In the genomic region with DNA sequence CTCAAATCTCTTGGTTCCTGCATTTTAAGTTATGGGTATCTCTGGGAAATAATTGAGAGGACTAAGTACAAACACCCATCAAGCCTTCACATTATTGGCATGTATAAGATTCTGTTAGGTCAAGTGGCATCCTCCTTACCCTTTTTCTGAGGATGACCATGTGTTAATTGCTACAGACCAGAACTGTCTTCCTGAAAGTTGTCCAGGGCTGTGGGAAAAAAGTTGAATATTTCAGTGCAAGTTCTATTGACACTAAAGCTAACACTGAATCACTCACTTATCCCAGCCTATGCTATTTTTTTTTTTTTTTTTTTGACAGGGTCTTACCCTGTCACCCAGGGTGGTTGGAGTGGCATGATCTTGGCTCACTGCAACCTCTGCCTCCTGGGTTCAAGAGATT, we compare ENCODE assay signal across 15 cellular contexts.
DNase-seq lines count a peak whose midpoint lies in the region; ATAC-seq, FAIRE-seq and TF ChIP-seq lines count a peak whose summit lies in the region.
"Had no signal": no experiment of that assay in that cellular context is flagged by ENCODE, and none has a peak within 500 bp of the region (broad histone marks: within the 10 kb centered on the region; RNA-seq: fewer than 3 reads in every experiment).

No MANE protein-coding gene starts in this region.

- in situ Hi-C loops in brain microvascular endothelial cell (cut with HindIII; ENCODE audit: low pct_ligation_motif_present, low sequenced_read_pairs), result loop anchor here (25.0 kb wide), 1 partner anchor 147 kb away; no protein-coding TSS in a partner anchor

- TF ChIP-seq CTCF in A549 (IDR thresholded peaks at IDR 0.05) (no peak), HFFc6 (IDR thresholded peaks at IDR 0.05) (no peak), brain microvascular endothelial cell (IDR thresholded peaks at IDR 0.05; ENCODE audit: low read depth, low read length, missing control alignments) (no peak)

- H3K27me3 ChIP-seq in brain microvascular endothelial cell (replicated peaks), result no peaks in the 10 kb centered on the region
- H3K27me3 ChIP-seq: testis had no signal

- H3K4me3 ChIP-seq in A549 (no peak overlapping the region), brain microvascular endothelial cell (ENCODE audit: low read depth, low read length) (no peak overlapping the region), mesodermal cell (ENCODE audit: extremely low read depth, insufficient read depth, low read length, poor library complexity, severe bottlenecking) (no peak overlapping the region)
- H3K4me3 ChIP-seq: testis had no signal

- no peak for DNase-seq in A549 (ENCODE audit: low read depth in 1 of 2, low spot score in 1 of 2)
- DNase-seq in HFFc6, result peak; percentile 35
- no peak for DNase-seq in brain microvascular endothelial cell
- DNase-seq in LoVo (ENCODE audit: low spot score), result no peak
- DNase-seq in naive thymus-derived CD8-positive, alpha-beta T cell, result no peak
- DNase-seq in Ammon's horn (ENCODE audit: low spot score), result no peak
- DNase-seq: activated gamma-delta T cell, caudate nucleus, DMS153, NCI-H2029 treated with DMSO at 0.1 percent for 48 hours, small intestine, T-helper 17 cell, testis had no signal

- ATAC-seq in A549 (no peak), HG02623 (IDR thresholded peaks at IDR 0.05; ENCODE audit: unreplicated experiment) (no peak)
- no peak for ATAC-seq in naive thymus-derived CD8-positive, alpha-beta T cell
- ATAC-seq: T-helper 17 cell had no signal

- H3K4me1 Mint-ChIP-seq in HFFc6 (ENCODE audit: low read depth), result peaks cover 96% of the 10 kb centered on the region
- H3K4me1 Mint-ChIP-seq in naive thymus-derived CD8-positive, alpha-beta T cell, result peaks cover 20 to 53% (median 27%) of the 10 kb centered on the region in 4 donors

- TF ChIP-seq POLR2A in A549 (IDR thresholded peaks at IDR 0.05; ENCODE audit: low read length), result no peak

- no peak for TF ChIP-seq RAD21 in A549 (conservative IDR thresholded peaks at IDR 0.05 in 1 of 2, IDR thresholded peaks at IDR 0.05 in 1 of 2)

- no peak for FAIRE-seq in A549 (lab: Jason Lieb, UNC)
- FAIRE-seq: small intestine had no signal

- peak overlapping the region; percentile 96 for H3K27ac Mint-ChIP-seq in HFFc6
- H3K27ac Mint-ChIP-seq in naive thymus-derived CD8-positive, alpha-beta T cell, result no peak overlapping the region
- H3K27ac Mint-ChIP-seq: T-helper 17 cell had no signal

- H3K9me3 Mint-ChIP-seq in HFFc6, result no peaks in the 10 kb centered on the region
- no peaks in the 10 kb centered on the region for H3K9me3 Mint-ChIP-seq in naive thymus-derived CD8-positive, alpha-beta T cell

- H3K27me3 Mint-ChIP-seq in HFFc6 (ENCODE audit: insufficient read depth), result peaks cover 1% of the 10 kb centered on the region
- no peaks in the 10 kb centered on the region for H3K27me3 Mint-ChIP-seq in naive thymus-derived CD8-positive, alpha-beta T cell

- CTCF ChIA-PET in A549 (lab: Yijun Ruan, JAX), result interaction anchor here (1.0 to 2.2 kb wide), 3 partner anchors 12 to 89 kb away, joined by 3 to 6 read pairs (median 4); no protein-coding TSS in a partner anchor

- H3K27ac ChIP-seq in A549 (peak overlapping the region; percentile 96 to 99), brain microvascular endothelial cell (peak overlapping the region; percentile 98), mesodermal cell (ENCODE audit: low read depth, low read length, severe bottlenecking) (peak overlapping the region; percentile 97)
- H3K27ac ChIP-seq: testis had no signal

- H3K36me3 ChIP-seq in brain microvascular endothelial cell (replicated peaks) (no peaks in the 10 kb centered on the region), mesodermal cell (ENCODE audit: control insufficient read depth, insufficient read depth, low read length) (no peaks in the 10 kb centered on the region)

- no peaks in the 10 kb centered on the region for H3K36me3 Mint-ChIP-seq in HFFc6 (ENCODE audit: low read depth)
- no peaks in the 10 kb centered on the region for H3K36me3 Mint-ChIP-seq in naive thymus-derived CD8-positive, alpha-beta T cell

- H3K4me2 ChIP-seq in A549, result peak overlapping the region; percentile 82

- POLR2A ChIA-PET in A549 (lab: Yijun Ruan, JAX), result interaction anchor here (0.8 to 7.6 kb wide), 3 partner anchors 28 to 197 kb away, joined by 3 to 107 read pairs (median 3); a partner anchor contains a TSS
- POLR2A ChIA-PET in naive thymus-derived CD8-positive, alpha-beta T cell (lab: Charles Lee), result interaction anchor here (0.6 to 0.7 kb wide), 2 partner anchors 13 to 22 kb away, joined by 3 read pairs; no protein-coding TSS in a partner anchor

- H3K4me3 Mint-ChIP-seq in HFFc6, result peak overlapping the region; percentile 66; the same call in 1 of the 2 replicates
- H3K4me3 Mint-ChIP-seq in naive thymus-derived CD8-positive, alpha-beta T cell, result no peak overlapping the region

- H3K4me1 ChIP-seq in A549 (peaks cover 82% of the 10 kb centered on the region), mesodermal cell (ENCODE audit: control insufficient read depth, insufficient read depth, low read length, poor library complexity, severe bottlenecking) (peaks cover 85% of the 10 kb centered on the region)

- H3K9me3 ChIP-seq in A549 (no peaks in the 10 kb centered on the region), mesodermal cell (ENCODE audit: control insufficient read depth, low read length) (no peaks in the 10 kb centered on the region)
- H3K9me3 ChIP-seq: testis had no signal

- no peak for TF ChIP-seq EP300 in A549 (IDR thresholded peaks at IDR 0.05)

TF ChIP-seq in A549, 52 proteins besides CTCF, POLR2A, EP300 and RAD21:
- no peak for TF ChIP-seq FOSL2 (IDR thresholded peaks at IDR 0.05)
- 0 out of 2 replicates have a peak, but pooled peaks have one; percentile 7 for TF ChIP-seq FOSL2 (CRISPR knock-in tag; IDR thresholded peaks at IDR 0.05)
- no peak for TF ChIP-seq KDM5A (IDR thresholded peaks at IDR 0.05)
